Comparison of ENCODE assay signal across 1 cellular context in genomic region chr15:73930371-73930770, GRCh38.
TF ChIP-seq lines count a peak whose summit lies in the region.

No MANE protein-coding gene starts in this region.

TF ChIP-seq in SK-N-SH, 30 proteins besides CTCF, POLR2A, EP300 and RAD21 (continued from another document):
- no peak for TF ChIP-seq IRF3 (IDR thresholded peaks at IDR 0.05; ENCODE audit: low read depth, low read length)
- no peak for TF ChIP-seq TAF1 (IDR thresholded peaks at IDR 0.05; ENCODE audit: borderline replicate concordance, low read depth, low read length)
- no peak for TF ChIP-seq RCOR1 (IDR thresholded peaks at IDR 0.05; ENCODE audit: low read length)
- peak; percentile 17; the same call in 1 of the 2 replicates for TF ChIP-seq FOSL2 (IDR thresholded peaks at IDR 0.05; ENCODE audit: borderline replicate concordance, low read depth)
- no peak for TF ChIP-seq YY1 (IDR thresholded peaks at IDR 0.05; ENCODE audit: low read depth)
- 0 out of 2 replicates have a peak, but pooled peaks have one; percentile 32 for TF ChIP-seq ZBTB33 (IDR thresholded peaks at IDR 0.05; ENCODE audit: borderline replicate concordance, low read depth)
- peak; percentile 58; the same call in 1 of the 2 replicates for TF ChIP-seq NFIC (IDR thresholded peaks at IDR 0.05; ENCODE audit: borderline replicate concordance)
- TF ChIP-seq USF1 (IDR thresholded peaks at IDR 0.05; ENCODE audit: borderline replicate concordance, low read depth) = no peak
